ENCODE assay signal across 8 cellular contexts in genomic region chr1:41811051-41811795, GRCh38.
A peak's percentile ranks its signal among the peaks of the same experiment; 100 is the strongest.
DNase-seq lines count a peak whose midpoint lies in the region; TF ChIP-seq lines count a peak whose summit lies in the region.

No MANE protein-coding gene starts in this region.

- H3K4me3 ChIP-seq in GM23248: no peak overlapping the region
- H3K4me3 ChIP-seq in astrocyte of the spinal cord (ENCODE audit: low read depth, low read length): no peak overlapping the region

- H3K27me3 ChIP-seq in GM23248 (replicated peaks; ENCODE audit: insufficient read depth): no peaks in the 10 kb centered on the region

- no peaks in the 10 kb centered on the region for H3K9me3 Mint-ChIP-seq in T-helper 1 cell treated with Interleukin-12 subunit alpha and Interleukin-12 subunit beta and Interleukin-4 antibody, amounts not matched to agents 30 μg/mL and 1 μg/mL, for 36 hours

- no peaks in the 10 kb centered on the region for H3K27me3 Mint-ChIP-seq in T-helper 1 cell treated with Interleukin-12 subunit alpha and Interleukin-12 subunit beta and Interleukin-4 antibody, amounts not matched to agents 30 μg/mL and 1 μg/mL, for 36 hours (ENCODE audit: low read depth)

- H2AFZ ChIP-seq in GM23248: no peak overlapping the region

- H3K27ac Mint-ChIP-seq in T-helper 1 cell treated with Interleukin-12 subunit alpha and Interleukin-12 subunit beta and Interleukin-4 antibody, amounts not matched to agents 30 μg/mL and 1 μg/mL, for 36 hours: peak overlapping the region; percentile 58

- H3K4me1 Mint-ChIP-seq in T-helper 1 cell treated with Interleukin-12 subunit alpha and Interleukin-12 subunit beta and Interleukin-4 antibody, amounts not matched to agents 30 μg/mL and 1 μg/mL, for 36 hours (ENCODE audit: low read depth): peaks cover 56% of the 10 kb centered on the region

- intact Hi-C loops in posterior vena cava (cut with DNase I): no loop called here

- no peak overlapping the region for H3K9ac ChIP-seq in GM23248

- H3K9me3 ChIP-seq in GM23248 (ENCODE audit: low read depth): no peaks in the 10 kb centered on the region

- no peaks in the 10 kb centered on the region for H3K36me3 ChIP-seq in GM23248 (ENCODE audit: low read depth)

- H3K4me2 ChIP-seq in GM23248 (ENCODE audit: unreplicated experiment): peak overlapping the region; percentile 86

- H3K27ac ChIP-seq in GM23248: no peak overlapping the region

- DNase-seq in GM23248: peak; percentile 63
- DNase-seq in astrocyte of the spinal cord (ENCODE audit: low read depth, low spot score): peak; percentile 48
- peak; percentile 39 to 49 for DNase-seq in stimulated activated CD8-positive, alpha-beta memory T cell treated with anti-CD3 and anti-CD28 coated beads, Interleukin-15, amount 100 ng/mL, for 4 hours (ENCODE audit: low read depth in 2 of 2)
- no peak for DNase-seq in DMS53 treated with DMSO at 0.1 percent for 48 hours (lab: John Stamatoyannopoulos, UW; ENCODE audit: unreplicated experiment)
- DNase-seq in NCI-H748 (lab: John Stamatoyannopoulos, UW; ENCODE audit: unreplicated experiment): no peak
- DNase-seq in NCI-H2081 (lab: John Stamatoyannopoulos, UW): no peak
- DNase-seq in posterior vena cava (ENCODE audit: low spot score): no peak

- H3K79me2 ChIP-seq in GM23248 (ENCODE audit: insufficient read depth): no peaks in the 10 kb centered on the region

- no peaks in the 10 kb centered on the region for H4K20me1 ChIP-seq in GM23248 (ENCODE audit: insufficient read depth)

- no peak for TF ChIP-seq CTCF in astrocyte of the spinal cord (IDR thresholded peaks at IDR 0.05; ENCODE audit: low read depth, low read length)

- H3K4me3 Mint-ChIP-seq in T-helper 1 cell treated with Interleukin-12 subunit alpha and Interleukin-12 subunit beta and Interleukin-4 antibody, amounts not matched to agents 30 μg/mL and 1 μg/mL, for 36 hours: no peak overlapping the region

- H3K9me2 ChIP-seq in GM23248 (ENCODE audit: insufficient read depth): no peaks in the 10 kb centered on the region

- whole genome bisulfite sequencing in GM23248 (ENCODE audit: low coverage in 1 of 2, low lambda C conversion rate in 2 of 2, missing lambda C conversion rate in 2 of 2), 2 experiments: 36 to 37% methylated on average over 7 of the region's 7 CpGs

- peaks cover 23% of the 10 kb centered on the region for H3K4me1 ChIP-seq in GM23248 (ENCODE audit: insufficient read depth)

- in situ Hi-C loops in GM23248 (cut with MboI) (no loop called here), astrocyte of the spinal cord (cut with HindIII; ENCODE audit: low sequenced_read_pairs) (no loop called here)

- peaks cover 7% of the 10 kb centered on the region for H3K36me3 Mint-ChIP-seq in T-helper 1 cell treated with Interleukin-12 subunit alpha and Interleukin-12 subunit beta and Interleukin-4 antibody, amounts not matched to agents 30 μg/mL and 1 μg/mL, for 36 hours (ENCODE audit: low read depth)

- peaks cover 12% of the 10 kb centered on the region for H3F3A ChIP-seq in GM23248 (ENCODE audit: insufficient read depth)

Comparison
In these comparisons a context has a peak if more than half of its experiments do, and no peak if none do; other contexts are left out.
1. DNase-seq: peak in GM23248 (single experiment), astrocyte of the spinal cord (single experiment) and stimulated activated CD8-positive, alpha-beta memory T cell treated with anti-CD3 and anti-CD28 coated beads, Interleukin-15, amount 100 ng/mL, for 4 hours (2 of 2); none in DMS53 treated with DMSO at 0.1 percent for 48 hours (single experiment), NCI-H748 (single experiment), NCI-H2081 (0 of 2) and posterior vena cava (single experiment).